Comparison of ENCODE assay signal across 15 cellular contexts in the genomic region with DNA sequence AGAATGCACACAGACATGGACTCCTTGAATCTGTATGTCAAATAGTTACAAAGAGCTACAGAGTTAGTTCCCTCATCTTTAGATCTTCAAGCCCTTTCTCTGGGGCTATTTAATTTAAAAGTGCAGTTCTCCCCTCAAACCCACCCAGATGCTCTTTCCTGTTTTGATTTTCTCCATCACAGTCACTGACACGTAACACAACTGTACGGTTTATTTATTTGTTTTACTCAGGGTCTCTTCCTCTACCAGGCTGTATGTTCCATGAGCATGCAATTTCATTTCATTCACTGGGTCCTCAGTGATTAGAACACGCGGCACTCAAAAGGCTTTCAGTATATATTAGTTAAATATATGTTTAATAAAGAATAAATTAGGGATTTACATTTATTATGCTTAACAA.
DNase-seq lines count a peak whose midpoint lies in the region; ATAC-seq, FAIRE-seq and TF ChIP-seq lines count a peak whose summit lies in the region.
"Had no signal": no experiment of that assay in that cellular context is flagged by ENCODE, and none has a peak within 500 bp of the region (broad histone marks: within the 10 kb centered on the region; RNA-seq: fewer than 3 reads in every experiment).

No MANE protein-coding gene starts in this region.

- H3K9ac ChIP-seq in HepG2 (ENCODE audit: insufficient read depth, low read depth, low read length) = no peak overlapping the region

- no peaks in the 10 kb centered on the region for H3K27me3 Mint-ChIP-seq in CD8-positive, alpha-beta T cell (ENCODE audit: low read depth)
- H3K27me3 Mint-ChIP-seq in IgD-negative memory B cell (no peaks in the 10 kb centered on the region), natural killer cell (ENCODE audit: low read depth in 2 of 2) (no peaks in the 10 kb centered on the region)
- no peaks in the 10 kb centered on the region for H3K27me3 Mint-ChIP-seq in activated naive CD8-positive, alpha-beta T cell

- no peak overlapping the region for H2AFZ ChIP-seq in HepG2 (ENCODE audit: low read length)

- POLR2A ChIA-PET in CD8-positive, alpha-beta T cell (lab: Charles Lee) = interaction anchor here (1.0 to 5.8 kb wide), 6 partner anchors 10 to 55 kb away, joined by 3 to 25 read pairs (median 6); no protein-coding TSS in a partner anchor
- POLR2A ChIA-PET in HepG2 (lab: Yijun Ruan, JAX) = no interaction called here

- no peaks in the 10 kb centered on the region for H3K79me2 ChIP-seq in HepG2 (ENCODE audit: insufficient read depth, low read length)

- in situ Hi-C loops in HepG2 (cut with HindIII; ENCODE audit: extremely low pct_ligation_motif_present, low pct_unique_long_range_greater_than_20kb) = no loop called here

- peak overlapping the region; percentile 97 for H3K27ac Mint-ChIP-seq in CD8-positive, alpha-beta T cell
- H3K27ac Mint-ChIP-seq in IgD-negative memory B cell = peak overlapping the region in 2 of 3 donors; percentile 41 to 46
- H3K27ac Mint-ChIP-seq in activated naive CD8-positive, alpha-beta T cell = peak overlapping the region; percentile 94
- H3K27ac Mint-ChIP-seq in natural killer cell = peak overlapping the region; percentile 85 to 87

- TF ChIP-seq EP300 in HepG2 (IDR thresholded peaks at IDR 0.05; ENCODE audit: low read depth in 2 of 2, low read length in 2 of 2) = no peak
- TF ChIP-seq EP300 in HepG2 (CRISPR knock-in tag; IDR thresholded peaks at IDR 0.05; ENCODE audit: borderline replicate concordance) = no peak

- H3K9me3 ChIP-seq in CD8-positive, alpha-beta T cell (ENCODE audit: low read length) = no peaks in the 10 kb centered on the region
- no peaks in the 10 kb centered on the region for H3K9me3 ChIP-seq in HepG2 (ENCODE audit: low read length)
- H3K9me3 ChIP-seq: Peyer's patch, uterus had no signal

- no TSS peak for BruUV-seq in HepG2 (replicated peaks; lab: Mats Ljungman, UMichigan)

- peak; percentile 5 for ATAC-seq in CD8-positive, alpha-beta T cell
- no peak for ATAC-seq in natural killer cell
- ATAC-seq in HG03457 (IDR thresholded peaks at IDR 0.05; ENCODE audit: unreplicated experiment) = no peak
- no peak for ATAC-seq in HepG2

- FAIRE-seq in HepG2 (lab: Jason Lieb, UNC) = no peak
- FAIRE-seq: G401.6 had no signal

- 3% methylated on average over 4 of the region's 4 CpGs for WGBS in HepG2 (ENCODE audit: low lambda C conversion rate)

- H3K36me3 Mint-ChIP-seq in CD8-positive, alpha-beta T cell = peaks cover 26% of the 10 kb centered on the region
- H3K36me3 Mint-ChIP-seq in IgD-negative memory B cell (peaks cover 1% of the 10 kb centered on the region), natural killer cell (no peaks in the 10 kb centered on the region)
- H3K36me3 Mint-ChIP-seq in activated naive CD8-positive, alpha-beta T cell = peaks cover 7% of the 10 kb centered on the region

- peak overlapping the region; percentile 16 for H3K4me3 Mint-ChIP-seq in CD8-positive, alpha-beta T cell
- H3K4me3 Mint-ChIP-seq in IgD-negative memory B cell = peak overlapping the region in 3 of 4 donors; percentile 90 to 95 (median 95)
- H3K4me3 Mint-ChIP-seq in activated naive CD8-positive, alpha-beta T cell = peak overlapping the region; percentile 94
- H3K4me3 Mint-ChIP-seq in natural killer cell = peak overlapping the region; percentile 60

- CTCF ChIA-PET in CD8-positive, alpha-beta T cell (lab: Charles Lee) = interaction anchor here (1.0 to 10.4 kb wide), 5 partner anchors 16 to 95 kb away, joined by 3 to 63 read pairs (median 16); a partner anchor contains a TSS
- CTCF ChIA-PET in HepG2 (lab: Yijun Ruan, JAX; ENCODE audit: low intra/inter-chr PET ratio, low total read pairs) = no interaction called here

- no peak for TF ChIP-seq CTCF in CD8-positive, alpha-beta T cell (IDR thresholded peaks at IDR 0.05)
- TF ChIP-seq CTCF in natural killer cell (IDR thresholded peaks at IDR 0.05) (no peak), HepG2 (CRISPR knock-in tag; IDR thresholded peaks at IDR 0.05) (no peak)

- no peak for TF ChIP-seq RAD21 in HepG2 (CRISPR knock-in tag; IDR thresholded peaks at IDR 0.05)

- H3K4me1 ChIP-seq in CD8-positive, alpha-beta T cell (ENCODE audit: insufficient read depth, low read length) = peaks cover 71% of the 10 kb centered on the region
- no peaks in the 10 kb centered on the region for H3K4me1 ChIP-seq in HepG2 (ENCODE audit: insufficient read depth, low read length)
- H3K4me1 ChIP-seq: uterus had no signal

- H3K9me3 Mint-ChIP-seq in CD8-positive, alpha-beta T cell = peaks cover 2% of the 10 kb centered on the region
- H3K9me3 Mint-ChIP-seq in IgD-negative memory B cell = peaks cover 0 to 3% (median 2%) of the 10 kb centered on the region in 3 donors
- no peaks in the 10 kb centered on the region for H3K9me3 Mint-ChIP-seq in activated naive CD8-positive, alpha-beta T cell (ENCODE audit: low read depth)
- H3K9me3 Mint-ChIP-seq in natural killer cell = peaks cover 0 to 3% of the 10 kb centered on the region in 2 donors

- H3K27me3 ChIP-seq in CD8-positive, alpha-beta T cell (ENCODE audit: insufficient read depth, low read length) = no peaks in the 10 kb centered on the region
- H3K27me3 ChIP-seq in HepG2 (ENCODE audit: control insufficient read depth in 1 of 2, insufficient read depth in 2 of 2, low read length in 2 of 2) = no peaks in the 10 kb centered on the region
- H3K27me3 ChIP-seq: Peyer's patch, uterus had no signal

- peak overlapping the region; percentile 72 for H3K27ac ChIP-seq in CD8-positive, alpha-beta T cell (ENCODE audit: low read depth, low read length)
- no peak overlapping the region for H3K27ac ChIP-seq in HepG2 (ENCODE audit: extremely low read length, insufficient read depth, low read length)
- H3K27ac ChIP-seq: uterus had no signal

- H3K4me2 ChIP-seq in HepG2 (ENCODE audit: low read depth, low read length) = no peak overlapping the region

- no peaks in the 10 kb centered on the region for H3K36me3 ChIP-seq in CD8-positive, alpha-beta T cell (ENCODE audit: insufficient read depth, low read length)
- no peaks in the 10 kb centered on the region for H3K36me3 ChIP-seq in HepG2 (replicated peaks in 1 of 2; ENCODE audit: control insufficient read depth in 1 of 2, insufficient read depth in 2 of 2, low read length in 2 of 2)
- H3K36me3 ChIP-seq: Peyer's patch, uterus had no signal

- H3K4me1 Mint-ChIP-seq in CD8-positive, alpha-beta T cell (ENCODE audit: low read depth) = peaks cover 75% of the 10 kb centered on the region
- H3K4me1 Mint-ChIP-seq in IgD-negative memory B cell = peaks cover 49 to 65% (median 56%) of the 10 kb centered on the region in 3 donors
- H3K4me1 Mint-ChIP-seq in activated naive CD8-positive, alpha-beta T cell (ENCODE audit: low read depth) = peaks cover 78% of the 10 kb centered on the region
- H3K4me1 Mint-ChIP-seq in natural killer cell = peaks cover 81 to 88% of the 10 kb centered on the region in 2 donors

- no peak overlapping the region for H3K4me3 ChIP-seq in CD8-positive, alpha-beta T cell (ENCODE audit: low read depth, low read length)
- no peak overlapping the region for H3K4me3 ChIP-seq in HepG2 (replicated peaks in 1 of 3; ENCODE audit: insufficient read depth in 1 of 3, low read depth in 2 of 3, low read length in 3 of 3)
- H3K4me3 ChIP-seq: uterus had no signal

- no peak for DNase-seq in CD8-positive, alpha-beta T cell
- DNase-seq in natural killer cell = no peak
- DNase-seq in HepG2 (ENCODE audit: low spot score) = no peak
- DNase-seq in NCI-H526 treated with DMSO at 0.1 percent for 48 hours (lab: John Stamatoyannopoulos, UW) = no peak
- DNase-seq: GOT3; NCI-H1436 treated with DMSO at 0.1 percent for 48 hours; NCI-H510A treated with DMSO at 0.1 percent for 48 hours; Peyer's patch; retina; stimulated activated CD4-positive, alpha-beta T cell treated with anti-CD3 and anti-CD28 coated beads, Interleukin-2, amount 100 ng/mL, for 48 hours; uterus had no signal

- TF ChIP-seq POLR2A in HepG2 (IDR thresholded peaks at IDR 0.05; ENCODE audit: insufficient read depth in 1 of 2, low read depth in 2 of 2, low read length in 2 of 2) = no peak

- no peaks in the 10 kb centered on the region for H4K20me1 ChIP-seq in HepG2 (ENCODE audit: insufficient read depth, low read length)

- intact Hi-C loops in CD8-positive, alpha-beta T cell (cut with DNase I, micrococcal nuclease) = loop anchor here (1.0 to 10.0 kb wide), 4 partner anchors 9 to 1847 kb away; a partner anchor contains a TSS
- intact Hi-C loops in natural killer cell (cut with micrococcal nuclease) = loop anchor here (2.0 kb wide), 2 partner anchors 21 to 35 kb away; no protein-coding TSS in a partner anchor
- intact Hi-C loops in HepG2 (cut with micrococcal nuclease; ENCODE audit: unreplicated experiment) = no loop called here

TF ChIP-seq in HepG2, 621 proteins besides CTCF, POLR2A, EP300 and RAD21 (continues in another document):
- TF ChIP-seq CBX1 (IDR thresholded peaks at IDR 0.05; ENCODE audit: low read depth) (no peak), ARNTL (CRISPR knock-in tag; IDR thresholded peaks at IDR 0.05) (no peak), SYNCRIP (IDR thresholded peaks at IDR 0.05; ENCODE audit: insufficient read depth, low read depth, low read length) (no peak)
- TF ChIP-seq, protein P1, sequence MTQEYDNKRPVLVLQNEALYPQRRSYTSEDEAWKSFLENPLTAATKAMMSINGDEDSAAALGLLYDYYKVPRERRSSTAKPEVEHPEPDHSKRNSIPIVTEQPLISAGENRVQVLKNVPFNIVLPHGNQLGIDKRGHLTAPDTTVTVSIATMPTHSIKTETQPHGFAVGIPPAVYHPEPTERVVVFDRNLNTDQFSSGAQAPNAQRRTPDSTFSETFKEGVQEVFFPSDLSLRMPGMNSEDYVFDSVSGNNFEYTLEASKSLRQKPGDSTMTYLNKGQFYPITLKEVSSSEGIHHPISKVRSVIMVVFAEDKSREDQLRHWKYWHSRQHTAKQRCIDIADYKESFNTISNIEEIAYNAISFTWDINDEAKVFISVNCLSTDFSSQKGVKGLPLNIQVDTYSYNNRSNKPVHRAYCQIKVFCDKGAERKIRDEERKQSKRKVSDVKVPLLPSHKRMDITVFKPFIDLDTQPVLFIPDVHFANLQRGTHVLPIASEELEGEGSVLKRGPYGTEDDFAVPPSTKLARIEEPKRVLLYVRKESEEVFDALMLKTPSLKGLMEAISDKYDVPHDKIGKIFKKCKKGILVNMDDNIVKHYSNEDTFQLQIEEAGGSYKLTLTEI (CRISPR knock-in tag; conservative IDR thresholded peaks at IDR 0.05) = no peak
- TF ChIP-seq, protein P2, sequence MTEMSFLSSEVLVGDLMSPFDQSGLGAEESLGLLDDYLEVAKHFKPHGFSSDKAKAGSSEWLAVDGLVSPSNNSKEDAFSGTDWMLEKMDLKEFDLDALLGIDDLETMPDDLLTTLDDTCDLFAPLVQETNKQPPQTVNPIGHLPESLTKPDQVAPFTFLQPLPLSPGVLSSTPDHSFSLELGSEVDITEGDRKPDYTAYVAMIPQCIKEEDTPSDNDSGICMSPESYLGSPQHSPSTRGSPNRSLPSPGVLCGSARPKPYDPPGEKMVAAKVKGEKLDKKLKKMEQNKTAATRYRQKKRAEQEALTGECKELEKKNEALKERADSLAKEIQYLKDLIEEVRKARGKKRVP (CRISPR knock-in tag; IDR thresholded peaks at IDR 0.05) = no peak

Comparison
In these comparisons a context has a peak if more than half of its experiments do, and no peak if none do; other contexts are left out.
1. H3K27ac Mint-ChIP-seq: peak in every context shown above with its lines; median percentile 97 in CD8-positive, alpha-beta T cell; 94 in activated naive CD8-positive, alpha-beta T cell; 86 in natural killer cell; 44 in IgD-negative memory B cell.
2. H3K4me3 Mint-ChIP-seq: peak in every context shown above with its lines; median percentile 95 in IgD-negative memory B cell; 94 in activated naive CD8-positive, alpha-beta T cell; 60 in natural killer cell; 16 in CD8-positive, alpha-beta T cell.